ENCODE assay signal across 21 cellular contexts in genomic region chr4:29539226-29539625, GRCh38.
"Had no signal": no experiment of that assay in that cellular context is flagged by ENCODE, and none has a peak within 500 bp of the region (broad histone marks: within the 10 kb centered on the region; RNA-seq: fewer than 3 reads in every experiment).

No MANE protein-coding gene starts in this region.

- ATAC-seq: activated CD8-positive, alpha-beta memory T cell treated with anti-CD3 and anti-CD28 coated beads, Interleukin-2, amount 10 ng/mL, durations not matched to agents 7 days and 5 days; activated T-helper 17 cell treated with anti-CD3 and anti-CD28 coated beads, Interleukin-2, amount 50 U/mL, for 72 hours; naive thymus-derived CD4-positive, alpha-beta T cell; stimulated activated memory B cell treated with anti-CD40 and anti-IgM and Interleukin-4, amounts not matched to agents 10 μg/mL and 1 μg/mL and 100 μg/mL, for 72 hours; WTC11 had no signal

- H3K4me3 Mint-ChIP-seq: activated CD4-positive, alpha-beta memory T cell treated with anti-CD3 and anti-CD28 coated beads for 36 hours; activated CD8-positive, alpha-beta memory T cell treated with anti-CD3 and anti-CD28 coated beads, Interleukin-2, amount 10 ng/mL, durations not matched to agents 7 days and 5 days; activated T-helper 17 cell treated with anti-CD3 and anti-CD28 coated beads, Interleukin-2, amount 50 U/mL, for 72 hours; central memory CD8-positive, alpha-beta T cell; immature natural killer cell; naive thymus-derived CD4-positive, alpha-beta T cell; stimulated activated memory B cell treated with anti-CD40 and anti-IgM and Interleukin-4, amounts not matched to agents 10 μg/mL and 1 μg/mL and 100 μg/mL, for 72 hours; T-helper 2 cell treated with Interferon-gamma antibody and Interleukin-4, amounts not matched to agents 5 μg/mL and 100 μg/mL, for 36 hours; WTC11 had no signal

- H3K27me3 ChIP-seq: brain microvascular endothelial cell, sigmoid colon, spleen, upper lobe of left lung had no signal

- H3K4me3 ChIP-seq: coronary artery, sigmoid colon, spleen, thoracic aorta, upper lobe of left lung had no signal

- H3K36me3 ChIP-seq: brain microvascular endothelial cell, sigmoid colon, spleen, thoracic aorta, upper lobe of left lung had no signal

- H3K9me3 Mint-ChIP-seq: activated T-helper 17 cell treated with anti-CD3 and anti-CD28 coated beads, Interleukin-2, amount 50 U/mL, for 72 hours; stimulated activated memory B cell treated with anti-CD40 and anti-IgM and Interleukin-4, amounts not matched to agents 10 μg/mL and 1 μg/mL and 100 μg/mL, for 72 hours had no signal

- H3K36me3 Mint-ChIP-seq: activated CD4-positive, alpha-beta memory T cell treated with anti-CD3 and anti-CD28 coated beads for 36 hours; activated CD8-positive, alpha-beta memory T cell treated with anti-CD3 and anti-CD28 coated beads, Interleukin-2, amount 10 ng/mL, durations not matched to agents 7 days and 5 days; immature natural killer cell; naive thymus-derived CD4-positive, alpha-beta T cell; stimulated activated memory B cell treated with anti-CD40 and anti-IgM and Interleukin-4, amounts not matched to agents 10 μg/mL and 1 μg/mL and 100 μg/mL, for 72 hours had no signal

- H3K27me3 Mint-ChIP-seq: activated CD4-positive, alpha-beta memory T cell treated with anti-CD3 and anti-CD28 coated beads for 36 hours; activated CD8-positive, alpha-beta memory T cell treated with anti-CD3 and anti-CD28 coated beads, Interleukin-2, amount 10 ng/mL, durations not matched to agents 7 days and 5 days; activated T-helper 17 cell treated with anti-CD3 and anti-CD28 coated beads, Interleukin-2, amount 50 U/mL, for 72 hours; central memory CD8-positive, alpha-beta T cell; naive thymus-derived CD4-positive, alpha-beta T cell; stimulated activated memory B cell treated with anti-CD40 and anti-IgM and Interleukin-4, amounts not matched to agents 10 μg/mL and 1 μg/mL and 100 μg/mL, for 72 hours had no signal

- H3K27ac Mint-ChIP-seq: activated CD4-positive, alpha-beta memory T cell treated with anti-CD3 and anti-CD28 coated beads for 36 hours; activated CD8-positive, alpha-beta memory T cell treated with anti-CD3 and anti-CD28 coated beads, Interleukin-2, amount 10 ng/mL, durations not matched to agents 7 days and 5 days; activated T-helper 17 cell treated with anti-CD3 and anti-CD28 coated beads, Interleukin-2, amount 50 U/mL, for 72 hours; immature natural killer cell; naive thymus-derived CD4-positive, alpha-beta T cell; stimulated activated memory B cell treated with anti-CD40 and anti-IgM and Interleukin-4, amounts not matched to agents 10 μg/mL and 1 μg/mL and 100 μg/mL, for 72 hours; T-helper 2 cell treated with Interferon-gamma antibody and Interleukin-4, amounts not matched to agents 5 μg/mL and 100 μg/mL, for 36 hours; WTC11 had no signal

- DNase-seq: activated CD4-positive, alpha-beta memory T cell treated with anti-CD3 and anti-CD28 coated beads for 36 hours; activated CD4-positive, alpha-beta T cell treated with anti-CD3 and anti-CD28 coated beads for 4 hours; activated CD8-positive, alpha-beta memory T cell treated with anti-CD3 and anti-CD28 coated beads, Interleukin-2, amount 10 ng/mL, durations not matched to agents 7 days and 5 days; activated naive CD4-positive, alpha-beta T cell treated with Interleukin-2 at 50 U/mL for 16 hours; aorta; brain microvascular endothelial cell; immature natural killer cell; mesenchymal stem cell; naive thymus-derived CD4-positive, alpha-beta T cell; sigmoid colon; spleen; stimulated activated CD4-positive, alpha-beta T cell treated with anti-CD3 and anti-CD28 coated beads, Interleukin-4, amount 100 ng/mL, for 4 hours; upper lobe of left lung had no signal

- H3K9me3 ChIP-seq: thoracic aorta had no signal

- H3K4me1 Mint-ChIP-seq: activated CD8-positive, alpha-beta memory T cell treated with anti-CD3 and anti-CD28 coated beads, Interleukin-2, amount 10 ng/mL, durations not matched to agents 7 days and 5 days; activated T-helper 17 cell treated with anti-CD3 and anti-CD28 coated beads, Interleukin-2, amount 50 U/mL, for 72 hours; central memory CD8-positive, alpha-beta T cell; immature natural killer cell; naive thymus-derived CD4-positive, alpha-beta T cell; stimulated activated memory B cell treated with anti-CD40 and anti-IgM and Interleukin-4, amounts not matched to agents 10 μg/mL and 1 μg/mL and 100 μg/mL, for 72 hours; WTC11 had no signal

- H3K27ac ChIP-seq: brain microvascular endothelial cell, coronary artery, parathyroid adenoma, sigmoid colon, spleen, thoracic aorta, upper lobe of left lung had no signal

- H3K4me1 ChIP-seq: parathyroid adenoma, sigmoid colon, spleen, upper lobe of left lung had no signal
